16 cellular contexts compared by ENCODE assay signal in the genomic region with DNA sequence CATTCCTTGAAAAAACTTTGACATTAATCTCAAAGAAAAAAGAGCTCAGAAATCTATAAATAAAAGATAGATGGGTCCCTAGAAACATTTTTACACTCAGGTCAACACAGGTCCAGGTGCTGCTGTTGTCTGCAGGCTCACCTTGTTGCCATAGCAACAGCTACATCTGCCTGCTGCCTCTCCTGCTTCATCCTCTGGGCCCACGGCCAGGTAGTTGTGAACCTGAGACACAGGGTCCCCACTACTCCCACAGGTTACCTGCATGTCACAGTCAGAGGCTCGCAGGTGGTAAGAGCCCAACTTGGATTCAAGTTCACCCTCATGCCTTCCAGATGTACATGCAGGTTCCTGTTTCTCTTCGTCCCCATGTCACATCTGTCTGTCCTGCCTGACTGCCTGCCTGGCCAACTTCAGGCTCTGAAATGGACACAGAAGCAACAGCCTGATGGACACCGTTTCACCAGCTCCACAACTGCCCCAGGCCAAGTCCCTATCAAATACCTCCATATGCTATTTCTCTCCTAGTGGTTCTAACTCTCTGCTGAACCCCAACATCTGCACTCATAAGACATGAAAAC.
DNase-seq lines count a peak whose midpoint lies in the region; ATAC-seq and TF ChIP-seq lines count a peak whose summit lies in the region.
"Had no signal": no experiment of that assay in that cellular context is flagged by ENCODE, and none has a peak within 500 bp of the region (broad histone marks: within the 10 kb centered on the region; RNA-seq: fewer than 3 reads in every experiment).

No MANE protein-coding gene starts in this region.

- H3K27ac ChIP-seq in MM.1S (ENCODE audit: low read length) = peak overlapping the region; percentile 69
- H3K27ac ChIP-seq: Peyer's patch had no signal

- no peak for TF ChIP-seq CTCF in MM.1S (IDR thresholded peaks at IDR 0.05; ENCODE audit: low read length)

- H3F3A ChIP-seq in MM.1S (ENCODE audit: insufficient read depth, low read length) = no peaks in the 10 kb centered on the region

- H3K9ac ChIP-seq in MM.1S (ENCODE audit: low read length) = peak overlapping the region; percentile 15; the same call in 1 of the 2 replicates

- no peak overlapping the region for H3K4me3 ChIP-seq in MM.1S (ENCODE audit: low read length)
- H3K4me3 ChIP-seq: Peyer's patch had no signal

- H3K4me2 ChIP-seq in MM.1S (ENCODE audit: low read depth, low read length) = no peak overlapping the region

- H3K36me3 ChIP-seq in MM.1S (replicated peaks; ENCODE audit: insufficient read depth, low read length) = no peaks in the 10 kb centered on the region
- H3K36me3 ChIP-seq: BE2C, Peyer's patch had no signal

- no peaks in the 10 kb centered on the region for H4K20me1 ChIP-seq in MM.1S (ENCODE audit: insufficient read depth, low read length)

- no peaks in the 10 kb centered on the region for H3K9me3 ChIP-seq in MM.1S (replicated peaks; ENCODE audit: insufficient read depth, low read length)
- H3K9me3 ChIP-seq: BE2C had no signal

- H3K79me2 ChIP-seq in MM.1S (ENCODE audit: low read length) = no peaks in the 10 kb centered on the region

- DNase-seq in NCI-H2196 treated with DMSO at 0.1 percent for 48 hours (lab: John Stamatoyannopoulos, UW; ENCODE audit: unreplicated experiment) (peak; percentile 3), NCI-H2196 (lab: John Stamatoyannopoulos, UW; ENCODE audit: unreplicated experiment) (no peak), MM.1S (peak; percentile 30), NCI-H345 (lab: John Stamatoyannopoulos, UW) (peak; percentile 57), ecto neural progenitor cell (ENCODE audit: low spot score) (peak; percentile 19), cerebellar nuclear complex (lab: John Stamatoyannopoulos, UW) (no peak), kidney glomerular epithelial cell (lab: John Stamatoyannopoulos, UW) (no peak)
- DNase-seq: BE2C; CD4-positive, CD25-positive, alpha-beta regulatory T cell; DMS79 treated with DMSO at 0.1 percent for 48 hours; H7; KG1; NCI-H187; Peyer's patch had no signal

- H3K4me1 ChIP-seq in MM.1S (ENCODE audit: low read length) = no peaks in the 10 kb centered on the region
- H3K4me1 ChIP-seq: BE2C, Peyer's patch had no signal

- no peak for ATAC-seq in HG02885 (IDR thresholded peaks at IDR 0.05; ENCODE audit: poor library complexity, unreplicated experiment)
- ATAC-seq: HepG2 had no signal

- no peaks in the 10 kb centered on the region for H3K9me2 ChIP-seq in MM.1S (replicated peaks; ENCODE audit: insufficient read depth, low read length)

- H2AFZ ChIP-seq in MM.1S (ENCODE audit: low read length) = 0 out of 2 replicates have a peak overlapping the region, but pooled peaks have one; percentile 9

- H3K27me3 ChIP-seq in MM.1S (replicated peaks; ENCODE audit: insufficient read depth, low read length) = no peaks in the 10 kb centered on the region
- H3K27me3 ChIP-seq: BE2C, Peyer's patch had no signal

Comparison
In these comparisons a context has a peak if more than half of its experiments do, and no peak if none do; other contexts are left out.
1. DNase-seq: peak in NCI-H2196 treated with DMSO at 0.1 percent for 48 hours (single experiment), MM.1S (single experiment), NCI-H345 (single experiment) and ecto neural progenitor cell (single experiment); none in NCI-H2196 (single experiment), cerebellar nuclear complex (0 of 2) and kidney glomerular epithelial cell (single experiment).